Comparison of ENCODE assay signal across 21 cellular contexts in genomic region chr2:2788076-2788475, GRCh38.
DNase-seq lines count a peak whose midpoint lies in the region; ATAC-seq and TF ChIP-seq lines count a peak whose summit lies in the region.
"Had no signal": no experiment of that assay in that cellular context is flagged by ENCODE, and none has a peak within 500 bp of the region (broad histone marks: within the 10 kb centered on the region; RNA-seq: fewer than 3 reads in every experiment).

No MANE protein-coding gene starts in this region.

- CTCF ChIA-PET in activated CD8-positive, alpha-beta memory T cell treated with anti-CD3 and anti-CD28 coated beads, Interleukin-2, amount 10 ng/mL, durations not matched to agents 7 days and 5 days (lab: Charles Lee): no interaction called here

- H3K79me2 ChIP-seq in neural progenitor cell (ENCODE audit: low read depth): no peaks in the 10 kb centered on the region

- peaks cover 3% of the 10 kb centered on the region for H3K9me3 Mint-ChIP-seq in neural progenitor cell
- peaks cover 2% of the 10 kb centered on the region for H3K9me3 Mint-ChIP-seq in activated CD8-positive, alpha-beta memory T cell treated with anti-CD3 and anti-CD28 coated beads, Interleukin-2, amount 10 ng/mL, durations not matched to agents 7 days and 5 days (ENCODE audit: low read depth)
- H3K9me3 Mint-ChIP-seq: activated T-helper 2 cell treated with anti-CD3 and anti-CD28 coated beads, Interferon-gamma antibody, Interleukin-2, Interleukin-4, amounts not matched to agents 10 μg/mL and 5 μg/mL and 100 μg/mL, durations not matched to agents 14 hours and 24 hours and 36 hours; CD4-positive, alpha-beta T cell; memory B cell had no signal

- 1% methylated on average over 3 of the region's 3 CpGs for WGBS in ectodermal cell, 2 experiments

- peak overlapping the region; percentile 78 for H3K27ac Mint-ChIP-seq in neural progenitor cell
- H3K27ac Mint-ChIP-seq in activated CD8-positive, alpha-beta memory T cell treated with anti-CD3 and anti-CD28 coated beads, Interleukin-2, amount 10 ng/mL, durations not matched to agents 7 days and 5 days: no peak overlapping the region
- H3K27ac Mint-ChIP-seq: activated T-helper 2 cell treated with anti-CD3 and anti-CD28 coated beads, Interferon-gamma antibody, Interleukin-2, Interleukin-4, amounts not matched to agents 10 μg/mL and 5 μg/mL and 100 μg/mL, durations not matched to agents 14 hours and 24 hours and 36 hours; CD4-positive, alpha-beta T cell; memory B cell; stimulated activated naive CD8-positive, alpha-beta T cell treated with anti-CD3 and anti-CD28 coated beads, Interleukin-15, Interleukin-2, amounts not matched to agents 100 ng/mL and 50 ng/mL, for 24 hours had no signal

- no peak for ATAC-seq in activated CD8-positive, alpha-beta memory T cell treated with anti-CD3 and anti-CD28 coated beads, Interleukin-2, amount 10 ng/mL, durations not matched to agents 7 days and 5 days
- ATAC-seq: A549 had no signal

- no peak overlapping the region for H2AFZ ChIP-seq in neural progenitor cell (replicated peaks)

- peaks cover 17% of the 10 kb centered on the region for H3K27me3 Mint-ChIP-seq in neural progenitor cell (ENCODE audit: insufficient read depth, low read depth)
- no peaks in the 10 kb centered on the region for H3K27me3 Mint-ChIP-seq in activated CD8-positive, alpha-beta memory T cell treated with anti-CD3 and anti-CD28 coated beads, Interleukin-2, amount 10 ng/mL, durations not matched to agents 7 days and 5 days

- peak overlapping the region; percentile 55 for H3K27ac ChIP-seq in ectodermal cell (ENCODE audit: insufficient read depth, low read depth, low read length, poor library complexity, severe bottlenecking)
- H3K27ac ChIP-seq in neural progenitor cell: peak overlapping the region; percentile 83
- H3K27ac ChIP-seq in caudate nucleus (ENCODE audit: low read depth, low read length): no peak overlapping the region
- H3K27ac ChIP-seq: A549, right atrium auricular region, VCaP had no signal

- peaks cover 25% of the 10 kb centered on the region for H3K4me1 Mint-ChIP-seq in neural progenitor cell
- no peaks in the 10 kb centered on the region for H3K4me1 Mint-ChIP-seq in activated CD8-positive, alpha-beta memory T cell treated with anti-CD3 and anti-CD28 coated beads, Interleukin-2, amount 10 ng/mL, durations not matched to agents 7 days and 5 days
- H3K4me1 Mint-ChIP-seq: memory B cell had no signal

- no peaks in the 10 kb centered on the region for H3K27me3 ChIP-seq in ectodermal cell (ENCODE audit: control insufficient read depth, insufficient read depth, low read length, poor library complexity, severe bottlenecking)
- H3K27me3 ChIP-seq in neural progenitor cell: no peaks in the 10 kb centered on the region
- H3K27me3 ChIP-seq: right atrium auricular region had no signal

- H3K36me3 Mint-ChIP-seq in neural progenitor cell: no peaks in the 10 kb centered on the region
- H3K36me3 Mint-ChIP-seq in activated CD8-positive, alpha-beta memory T cell treated with anti-CD3 and anti-CD28 coated beads, Interleukin-2, amount 10 ng/mL, durations not matched to agents 7 days and 5 days: no peaks in the 10 kb centered on the region
- H3K36me3 Mint-ChIP-seq: memory B cell had no signal

- DNase-seq in NCI-H748 (lab: John Stamatoyannopoulos, UW; ENCODE audit: unreplicated experiment) (peak; percentile 36), NCI-H748 treated with DMSO at 0.1 percent for 48 hours (lab: John Stamatoyannopoulos, UW) (no peak), NCI-H2029 treated with DMSO at 0.1 percent for 48 hours (lab: John Stamatoyannopoulos, UW) (peak; percentile 32), neural progenitor cell (ENCODE audit: low spot score) (peak; percentile 62), mesenteric fat pad (ENCODE audit: low spot score) (no peak), caudate nucleus (lab: John Stamatoyannopoulos, UW) (no peak)
- DNase-seq in activated CD8-positive, alpha-beta memory T cell treated with anti-CD3 and anti-CD28 coated beads, Interleukin-2, amount 10 ng/mL, durations not matched to agents 7 days and 5 days: no peak
- DNase-seq: CD4-positive, alpha-beta T cell; EL; foreskin fibroblast; KBM-7; NCI-H1105 treated with DMSO at 0.1 percent for 48 hours; stimulated activated CD4-positive, alpha-beta T cell treated with anti-CD3 and anti-CD28 coated beads, Interleukin-15, amount 100 ng/mL, for 24 hours; T-helper 1 cell had no signal

- peaks cover 23% of the 10 kb centered on the region for H3K4me1 ChIP-seq in ectodermal cell (ENCODE audit: control insufficient read depth, insufficient read depth, low read length)
- peaks cover 22% of the 10 kb centered on the region for H3K4me1 ChIP-seq in neural progenitor cell
- H3K4me1 ChIP-seq: A549, right atrium auricular region had no signal

- H3K9me3 ChIP-seq in ectodermal cell (ENCODE audit: control insufficient read depth, low read length) (no peaks in the 10 kb centered on the region), neural progenitor cell (ENCODE audit: low read depth) (no peaks in the 10 kb centered on the region)
- H3K9me3 ChIP-seq: A549, right atrium auricular region had no signal

- H3K9ac ChIP-seq in neural progenitor cell: no peak overlapping the region

- H3F3A ChIP-seq in neural progenitor cell (ENCODE audit: low read depth): peaks cover 24% of the 10 kb centered on the region

- H3K36me3 ChIP-seq in ectodermal cell (ENCODE audit: control insufficient read depth, insufficient read depth, low read length) (no peaks in the 10 kb centered on the region), neural progenitor cell (no peaks in the 10 kb centered on the region)
- H3K36me3 ChIP-seq: right atrium auricular region had no signal

- H3K4me3 Mint-ChIP-seq in neural progenitor cell: no peak overlapping the region
- H3K4me3 Mint-ChIP-seq in activated CD8-positive, alpha-beta memory T cell treated with anti-CD3 and anti-CD28 coated beads, Interleukin-2, amount 10 ng/mL, durations not matched to agents 7 days and 5 days: no peak overlapping the region
- H3K4me3 Mint-ChIP-seq: CD4-positive, alpha-beta T cell; memory B cell; stimulated activated naive CD8-positive, alpha-beta T cell treated with anti-CD3 and anti-CD28 coated beads, Interleukin-15, Interleukin-2, amounts not matched to agents 100 ng/mL and 50 ng/mL, for 24 hours had no signal

- H3K4me2 ChIP-seq in neural progenitor cell: peak overlapping the region; percentile 60
- H3K4me2 ChIP-seq: A549 had no signal

- TF ChIP-seq CTCF in neural progenitor cell (IDR thresholded peaks at IDR 0.05): no peak

- no peaks in the 10 kb centered on the region for H4K20me1 ChIP-seq in neural progenitor cell (ENCODE audit: low read depth)

- H3K4me3 ChIP-seq in ectodermal cell (ENCODE audit: insufficient read depth, low read depth, low read length) (no peak overlapping the region), neural progenitor cell (peak overlapping the region; percentile 13)
- H3K4me3 ChIP-seq: A549, right atrium auricular region had no signal

Comparison
In these comparisons a context has a peak if more than half of its experiments do, and no peak if none do; other contexts are left out.
1. DNase-seq: peak in NCI-H748 (single experiment), NCI-H2029 treated with DMSO at 0.1 percent for 48 hours (single experiment) and neural progenitor cell (single experiment); none in NCI-H748 treated with DMSO at 0.1 percent for 48 hours (single experiment), mesenteric fat pad (single experiment), caudate nucleus (0 of 61) and activated CD8-positive, alpha-beta memory T cell treated with anti-CD3 and anti-CD28 coated beads, Interleukin-2, amount 10 ng/mL, durations not matched to agents 7 days and 5 days (single experiment).